Comparison of ENCODE assay signal across 1 cellular context in genomic region chr22:28795932-28796856, GRCh38.
TF ChIP-seq lines count a peak whose summit lies in the region.

No MANE protein-coding gene starts in this region.

TF ChIP-seq in K562, 482 proteins besides CTCF, POLR2A, EP300 and RAD21:
- TF ChIP-seq RBFOX2 (IDR thresholded peaks at IDR 0.05; ENCODE audit: low read depth, low read length) (peak; percentile 33; the same call in 1 of the 2 replicates), SIX5 (IDR thresholded peaks at IDR 0.05; ENCODE audit: borderline replicate concordance in 1 of 2, insufficient read depth in 1 of 2, low read depth in 1 of 2, low read length in 2 of 2) (no peak)
